1 cellular context compared by ENCODE assay signal in genomic region chr5:34007675-34008600, GRCh38.
A peak's percentile ranks its signal among the peaks of the same experiment; 100 is the strongest.
TF ChIP-seq lines count a peak whose summit lies in the region.

AMACR (minus strand) TSS chr5:34008050; CDS start chr5:34008019, 31 bp downstream.

TF ChIP-seq in HEK293, 187 proteins besides CTCF, POLR2A, EP300 and RAD21 (continued from another document and continues in another):
- TF ChIP-seq ZBTB10 (tag by site-specific recombination; IDR thresholded peaks at IDR 0.05) (peak; percentile 79; the same call in 1 of the 2 replicates), ZFP41 (tag by site-specific recombination; IDR thresholded peaks at IDR 0.05; ENCODE audit: borderline replicate concordance) (0 out of 2 replicates have a peak, but pooled peaks have one; percentile 47), ZNF692 (tag by site-specific recombination; IDR thresholded peaks at IDR 0.05) (peak; percentile 78), YY2 (tag by site-specific recombination; IDR thresholded peaks at IDR 0.05) (peak; percentile 71; the same call in 1 of the 2 replicates), ZNF514 (tag by site-specific recombination; IDR thresholded peaks at IDR 0.05) (no peak), ZNF138 (tag by site-specific recombination; IDR thresholded peaks at IDR 0.05; ENCODE audit: borderline replicate concordance) (no peak), ZNF76 (tag by site-specific recombination; IDR thresholded peaks at IDR 0.05; ENCODE audit: borderline replicate concordance, low read depth) (peak; percentile 91), ZNF624 (tag by site-specific recombination; IDR thresholded peaks at IDR 0.05) (no peak), ZNF792 (tag by site-specific recombination; IDR thresholded peaks at IDR 0.05) (no peak), ZSCAN16 (tag by site-specific recombination; IDR thresholded peaks at IDR 0.05) (no peak), ZNF530 (tag by site-specific recombination; IDR thresholded peaks at IDR 0.05; ENCODE audit: low read depth) (no peak), ZNF426 (tag by site-specific recombination; IDR thresholded peaks at IDR 0.05) (no peak), ZNF280D (tag by site-specific recombination; IDR thresholded peaks at IDR 0.05) (no peak), PRDM1 (tag by site-specific recombination; IDR thresholded peaks at IDR 0.05) (0 out of 2 replicates have a peak, but pooled peaks have one; percentile 17), ZNF768 (tag by site-specific recombination; IDR thresholded peaks at IDR 0.05) (no peak), ZNF350 (tag by site-specific recombination; IDR thresholded peaks at IDR 0.05) (no peak), ZNF596 (tag by site-specific recombination; IDR thresholded peaks at IDR 0.05) (no peak; the same call in 1 of the 2 replicates), ZNF341 (tag by site-specific recombination; IDR thresholded peaks at IDR 0.05; ENCODE audit: low read depth) (peak; percentile 86), SP3 (tag by site-specific recombination; IDR thresholded peaks at IDR 0.05) (peak; percentile 72), PATZ1 (tag by site-specific recombination; IDR thresholded peaks at IDR 0.05) (peak; percentile 81), GFI1B (tag by site-specific recombination; IDR thresholded peaks at IDR 0.05) (no peak), ZNF266 (tag by site-specific recombination; IDR thresholded peaks at IDR 0.05; ENCODE audit: low read depth) (no peak), ZNF366 (tag by site-specific recombination; conservative IDR thresholded peaks at IDR 0.05) (peak; percentile 32; the same call in 1 of the 2 replicates), HOXD13 (CRISPR knock-in tag; IDR thresholded peaks at IDR 0.05; ENCODE audit: borderline replicate concordance) (no peak), ZNF791 (tag by site-specific recombination; IDR thresholded peaks at IDR 0.05) (no peak), ZNF623 (tag by site-specific recombination; IDR thresholded peaks at IDR 0.05) (no peak), TRIM28 (IDR thresholded peaks at IDR 0.05; ENCODE audit: borderline replicate concordance, low read length) (peak; percentile 65; the same call in 1 of the 2 replicates), ZSCAN18 (tag by site-specific recombination; IDR thresholded peaks at IDR 0.05) (no peak), ZNF394 (tag by site-specific recombination; IDR thresholded peaks at IDR 0.05; ENCODE audit: borderline replicate concordance) (no peak), ZBTB21 (tag by site-specific recombination; IDR thresholded peaks at IDR 0.05) (peak; percentile 8; the same call in 1 of the 2 replicates), ZNF114 (tag by site-specific recombination; IDR thresholded peaks at IDR 0.05) (no peak), ZBTB1 (tag by site-specific recombination; IDR thresholded peaks at IDR 0.05) (peak; percentile 81; the same call in 1 of the 2 replicates), ZSCAN4 (tag by site-specific recombination; IDR thresholded peaks at IDR 0.05) (no peak), ZFP37 (tag by site-specific recombination; IDR thresholded peaks at IDR 0.05) (peak; percentile 98), ZFP3 (tag by site-specific recombination; IDR thresholded peaks at IDR 0.05; ENCODE audit: low read depth) (no peak), PRDM6 (tag by site-specific recombination; IDR thresholded peaks at IDR 0.05) (no peak), ZNF549 (tag by site-specific recombination; IDR thresholded peaks at IDR 0.05) (no peak), ZNF473 (tag by site-specific recombination; IDR thresholded peaks at IDR 0.05) (no peak), ZNF335 (tag by site-specific recombination; conservative IDR thresholded peaks at IDR 0.05) (peak; percentile 62), INSM2 (tag by site-specific recombination; IDR thresholded peaks at IDR 0.05) (no peak), WT1 (tag by site-specific recombination; IDR thresholded peaks at IDR 0.05) (0 out of 2 replicates have a peak, but pooled peaks have one; percentile 27), PRDM4 (tag by site-specific recombination; IDR thresholded peaks at IDR 0.05) (no peak), ZNF19 (tag by site-specific recombination; IDR thresholded peaks at IDR 0.05; ENCODE audit: low read depth) (no peak), ZNF214 (tag by site-specific recombination; IDR thresholded peaks at IDR 0.05; ENCODE audit: borderline replicate concordance) (no peak), MEIS1 (CRISPR knock-in tag; IDR thresholded peaks at IDR 0.05; ENCODE audit: borderline replicate concordance) (no peak)
